In genomic region chr15:43133429-43134156, GRCh38 we compare ENCODE assay signal across 8 cellular contexts. TPM values are rescaled to one million over a fixed set of nuclear protein-coding genes. Genes with fewer than 3 reads are reported as not detected.
DNase-seq lines count a peak whose midpoint lies in the region; ATAC-seq and TF ChIP-seq lines count a peak whose summit lies in the region.

Gene TMEM62 (plus strand): TSS chr15:43133586. CDS start chr15:43133803, 217 bp downstream.

- peaks cover 45% of the 10 kb centered on the region for H3K36me3 Mint-ChIP-seq in dendritic cell treated with granulocyte-macrophage colony-stimulating factor and Interleukin-4, amounts not matched to agents 40 ng/mL and 50 ng/mL, for 4 days (ENCODE audit: low read depth)

- H3K27me3 Mint-ChIP-seq in dendritic cell treated with granulocyte-macrophage colony-stimulating factor and Interleukin-4, amounts not matched to agents 40 ng/mL and 50 ng/mL, for 4 days = no peaks in the 10 kb centered on the region

- intact Hi-C loops in dendritic cell treated with granulocyte-macrophage colony-stimulating factor and Interleukin-4, amounts not matched to agents 40 ng/mL and 50 ng/mL, for 4 days (cut with micrococcal nuclease) = no loop called here

- H3K9me3 Mint-ChIP-seq in dendritic cell treated with granulocyte-macrophage colony-stimulating factor and Interleukin-4, amounts not matched to agents 40 ng/mL and 50 ng/mL, for 4 days = peaks cover 12% of the 10 kb centered on the region

- TF ChIP-seq CTCF in AG09319 (IDR thresholded peaks at IDR 0.05; ENCODE audit: low read depth, low read length) = no peak

- peaks cover 31% of the 10 kb centered on the region for H3K4me1 Mint-ChIP-seq in dendritic cell treated with granulocyte-macrophage colony-stimulating factor and Interleukin-4, amounts not matched to agents 40 ng/mL and 50 ng/mL, for 4 days (ENCODE audit: low read depth)

- H3K27ac Mint-ChIP-seq in dendritic cell treated with granulocyte-macrophage colony-stimulating factor and Interleukin-4, amounts not matched to agents 40 ng/mL and 50 ng/mL, for 4 days = peak within 1 kb of the TSS; percentile 85

- peak within 1 kb of the TSS; percentile 76 for H3K4me3 Mint-ChIP-seq in dendritic cell treated with granulocyte-macrophage colony-stimulating factor and Interleukin-4, amounts not matched to agents 40 ng/mL and 50 ng/mL, for 4 days

- ATAC-seq in GM18870 (IDR thresholded peaks at IDR 0.05; ENCODE audit: unreplicated experiment) = peak; percentile 80
- peak; percentile 94 for ATAC-seq in HG03103 (IDR thresholded peaks at IDR 0.05; ENCODE audit: low read depth, unreplicated experiment)
- ATAC-seq in left lobe of liver = peak; percentile 96

- DNase-seq in AG09319 (ENCODE audit: extremely low read depth, low read depth) = peak; percentile 5
- DNase-seq in NCI-H524 treated with DMSO at 0.1 percent for 48 hours (lab: John Stamatoyannopoulos, UW) = peak; percentile 31
- peak; percentile 41 for DNase-seq in activated CD4-positive, alpha-beta T cell treated with anti-CD3 and anti-CD28 coated beads, Interleukin-2, amount 50 U/mL, for 1 hour
- peak; percentile 92 for DNase-seq in left lobe of liver (ENCODE audit: low spot score)
- DNase-seq in stimulated activated CD4-positive, alpha-beta T cell treated with anti-CD3 and anti-CD28 coated beads, Interleukin-2, amount 100 ng/mL, for 48 hours = peak; percentile 52 to 56

RNA-seq across cellular contexts. Expression of gene TMEM62, which starts in this region (rescaled TPM):
- 7.8 TPM for total RNA-seq in left lobe of liver

Comparison
In these comparisons a context has a peak if more than half of its experiments do, and no peak if none do; other contexts are left out.
1. Peak in every context shown above with its lines: DNase-seq and ATAC-seq.
2. DNase-seq: peak in every context shown above with its lines; median percentile 92 in left lobe of liver; 54 in stimulated activated CD4-positive, alpha-beta T cell treated with anti-CD3 and anti-CD28 coated beads, Interleukin-2, amount 100 ng/mL, for 48 hours; 41 in activated CD4-positive, alpha-beta T cell treated with anti-CD3 and anti-CD28 coated beads, Interleukin-2, amount 50 U/mL, for 1 hour; 31 in NCI-H524 treated with DMSO at 0.1 percent for 48 hours; 5 in AG09319.